In the genomic region with DNA sequence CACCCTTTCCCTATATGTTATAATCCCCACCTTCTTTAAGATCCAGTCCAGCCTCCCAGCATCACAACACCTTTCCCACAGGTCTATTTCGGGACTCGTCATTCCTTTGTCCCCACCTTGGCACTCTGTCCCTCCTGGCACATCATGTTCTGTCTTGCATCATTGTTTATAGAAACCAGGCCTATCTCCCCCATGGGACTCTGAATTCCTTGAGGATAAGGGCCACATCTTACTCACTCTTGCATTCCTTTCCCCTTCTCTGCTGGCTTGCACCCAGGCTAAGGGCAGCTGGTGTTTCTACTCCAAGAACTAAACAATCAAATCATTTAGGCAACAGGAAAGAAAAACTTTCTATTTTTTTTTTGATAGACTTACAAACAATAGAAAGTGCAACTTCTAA, we compare ENCODE assay signal across 14 cellular contexts.
DNase-seq lines count a peak whose midpoint lies in the region; ATAC-seq lines count a peak whose summit lies in the region.
"Had no signal": no experiment of that assay in that cellular context is flagged by ENCODE, and none has a peak within 500 bp of the region (broad histone marks: within the 10 kb centered on the region; RNA-seq: fewer than 3 reads in every experiment).

No MANE protein-coding gene starts in this region.

- no peak overlapping the region for H3K4me3 ChIP-seq in ACC112 (ENCODE audit: low read depth, low read length)
- no peak overlapping the region for H3K4me3 ChIP-seq in MG63
- no peak overlapping the region for H3K4me3 ChIP-seq in mesenchymal stem cell (ENCODE audit: insufficient read depth in 1 of 2, low read depth in 1 of 2, low read length in 2 of 2)
- H3K4me3 ChIP-seq: A549, mucosa of descending colon had no signal

- peaks cover 15% of the 10 kb centered on the region for H3K4me1 ChIP-seq in ACC112 (ENCODE audit: control insufficient read depth, insufficient read depth, low read length, unreplicated experiment)
- no peaks in the 10 kb centered on the region for H3K4me1 ChIP-seq in mesenchymal stem cell (ENCODE audit: control insufficient read depth, insufficient read depth, low read depth, low read length)
- H3K4me1 ChIP-seq: A549 had no signal

- H2BK5ac ChIP-seq in mesenchymal stem cell (ENCODE audit: low read depth, low read length, poor library complexity, severe bottlenecking), result no peak overlapping the region

- no peak overlapping the region for H2AK5ac ChIP-seq in mesenchymal stem cell (ENCODE audit: low read length, severe bottlenecking)

- DNase-seq in MG63 (peak; percentile 91), fibroblast of gingiva (ENCODE audit: low read depth) (peak; percentile 79), mesenchymal stem cell (peak; percentile 46), NCI-H146 (lab: John Stamatoyannopoulos, UW) (no peak), NCI-H1105 treated with DMSO at 0.1 percent for 48 hours (lab: John Stamatoyannopoulos, UW) (no peak)
- no peak for DNase-seq in stimulated activated CD4-positive, alpha-beta T cell treated with anti-CD3 and anti-CD28 coated beads, Interleukin-4, amount 100 ng/mL, for 1 hour
- DNase-seq: activated CD8-positive, alpha-beta memory T cell treated with anti-CD3 and anti-CD28 coated beads, Interleukin-2, amount 50 U/mL, for 48 hours; mucosa of descending colon; NCI-H2029 treated with DMSO at 0.1 percent for 48 hours; stimulated activated naive CD4-positive, alpha-beta T cell; T-helper 9 cell had no signal

- H2BK120ac ChIP-seq in mesenchymal stem cell (ENCODE audit: low read depth, low read length), result no peak overlapping the region

- H3K27me3 ChIP-seq in ACC112 (ENCODE audit: insufficient read depth, low read length) (no peaks in the 10 kb centered on the region; the same call in 1 of the 2 replicates), MG63 (no peaks in the 10 kb centered on the region), mesenchymal stem cell (ENCODE audit: control insufficient read depth in 1 of 2, insufficient read depth in 1 of 2, low read length in 2 of 2) (no peaks in the 10 kb centered on the region)

- no peak for ATAC-seq in GM19328 (IDR thresholded peaks at IDR 0.05; ENCODE audit: unreplicated experiment)
- ATAC-seq: A549, mucosa of descending colon had no signal

- no peaks in the 10 kb centered on the region for H3K79me2 ChIP-seq in ACC112 (ENCODE audit: control insufficient read depth, insufficient read depth, low read length, unreplicated experiment)

- H3K14ac ChIP-seq in mesenchymal stem cell (ENCODE audit: low read length in 2 of 2), result no peak overlapping the region

- no peaks in the 10 kb centered on the region for H3K79me1 ChIP-seq in mesenchymal stem cell (replicated peaks; ENCODE audit: low read length, poor library complexity, severe bottlenecking)

- H2BK12ac ChIP-seq in mesenchymal stem cell (ENCODE audit: low read length in 2 of 2), result no peak overlapping the region

- no peak overlapping the region for H4K91ac ChIP-seq in mesenchymal stem cell (ENCODE audit: low read length)

- no peaks in the 10 kb centered on the region for H3K9me3 ChIP-seq in MG63
- peaks cover 4% of the 10 kb centered on the region for H3K9me3 ChIP-seq in mesenchymal stem cell (ENCODE audit: control insufficient read depth, low read length)
- H3K9me3 ChIP-seq: A549, mucosa of descending colon had no signal

- H2AFZ ChIP-seq in ACC112 (ENCODE audit: low read length, unreplicated experiment) (no peak overlapping the region), mesenchymal stem cell (ENCODE audit: low read depth, low read length) (no peak overlapping the region)

- WGBS in mesenchymal stem cell, result 73% methylated on average over 2 of the region's 2 CpGs

- no peak overlapping the region for H3K18ac ChIP-seq in mesenchymal stem cell (ENCODE audit: low read depth in 1 of 2, low read length in 2 of 2)

- no peak overlapping the region for H4K8ac ChIP-seq in mesenchymal stem cell (ENCODE audit: low read length)

- H3K4ac ChIP-seq in mesenchymal stem cell (ENCODE audit: low read depth in 1 of 2, low read length in 2 of 2), result no peak overlapping the region

- no peak overlapping the region for H3K4me2 ChIP-seq in mesenchymal stem cell (ENCODE audit: low read length, poor library complexity, severe bottlenecking)
- H3K4me2 ChIP-seq: A549 had no signal

- H3K27ac ChIP-seq in ACC112 (ENCODE audit: low read depth, low read length), result peak overlapping the region; percentile 49
- H3K27ac ChIP-seq in mesenchymal stem cell (ENCODE audit: low read length, poor library complexity, severe bottlenecking), result no peak overlapping the region
- H3K27ac ChIP-seq: A549 had no signal

- no peak overlapping the region for H3K9ac ChIP-seq in mesenchymal stem cell (ENCODE audit: low read length)

- H3K23ac ChIP-seq in mesenchymal stem cell (ENCODE audit: low read length in 2 of 2), result no peak overlapping the region

- H2BK15ac ChIP-seq in mesenchymal stem cell (ENCODE audit: low read depth, poor library complexity, severe bottlenecking), result no peak overlapping the region

- no peaks in the 10 kb centered on the region for H3K36me3 ChIP-seq in ACC112 (ENCODE audit: insufficient read depth, low read length)
- H3K36me3 ChIP-seq in MG63, result no peaks in the 10 kb centered on the region
- no peaks in the 10 kb centered on the region for H3K36me3 ChIP-seq in mesenchymal stem cell (ENCODE audit: control insufficient read depth in 1 of 2, insufficient read depth in 2 of 2, low read depth in 1 of 2, low read length in 2 of 2)

Comparison
In these comparisons a context has a peak if more than half of its experiments do, and no peak if none do; other contexts are left out.
1. DNase-seq: peak in MG63 (single experiment), fibroblast of gingiva (single experiment) and mesenchymal stem cell (single experiment); none in stimulated activated CD4-positive, alpha-beta T cell treated with anti-CD3 and anti-CD28 coated beads, Interleukin-4, amount 100 ng/mL, for 1 hour (single experiment), NCI-H146 (single experiment) and NCI-H1105 treated with DMSO at 0.1 percent for 48 hours (single experiment).